In genomic region chr12:9124346-9125031, GRCh38 we compare ENCODE assay signal across 1 cellular context.
TF ChIP-seq lines count a peak whose summit lies in the region.

No MANE protein-coding gene starts in this region.

TF ChIP-seq in GM23338, 12 proteins besides CTCF, POLR2A, EP300 and RAD21 (continued from another document):
- TF ChIP-seq, protein P1, sequence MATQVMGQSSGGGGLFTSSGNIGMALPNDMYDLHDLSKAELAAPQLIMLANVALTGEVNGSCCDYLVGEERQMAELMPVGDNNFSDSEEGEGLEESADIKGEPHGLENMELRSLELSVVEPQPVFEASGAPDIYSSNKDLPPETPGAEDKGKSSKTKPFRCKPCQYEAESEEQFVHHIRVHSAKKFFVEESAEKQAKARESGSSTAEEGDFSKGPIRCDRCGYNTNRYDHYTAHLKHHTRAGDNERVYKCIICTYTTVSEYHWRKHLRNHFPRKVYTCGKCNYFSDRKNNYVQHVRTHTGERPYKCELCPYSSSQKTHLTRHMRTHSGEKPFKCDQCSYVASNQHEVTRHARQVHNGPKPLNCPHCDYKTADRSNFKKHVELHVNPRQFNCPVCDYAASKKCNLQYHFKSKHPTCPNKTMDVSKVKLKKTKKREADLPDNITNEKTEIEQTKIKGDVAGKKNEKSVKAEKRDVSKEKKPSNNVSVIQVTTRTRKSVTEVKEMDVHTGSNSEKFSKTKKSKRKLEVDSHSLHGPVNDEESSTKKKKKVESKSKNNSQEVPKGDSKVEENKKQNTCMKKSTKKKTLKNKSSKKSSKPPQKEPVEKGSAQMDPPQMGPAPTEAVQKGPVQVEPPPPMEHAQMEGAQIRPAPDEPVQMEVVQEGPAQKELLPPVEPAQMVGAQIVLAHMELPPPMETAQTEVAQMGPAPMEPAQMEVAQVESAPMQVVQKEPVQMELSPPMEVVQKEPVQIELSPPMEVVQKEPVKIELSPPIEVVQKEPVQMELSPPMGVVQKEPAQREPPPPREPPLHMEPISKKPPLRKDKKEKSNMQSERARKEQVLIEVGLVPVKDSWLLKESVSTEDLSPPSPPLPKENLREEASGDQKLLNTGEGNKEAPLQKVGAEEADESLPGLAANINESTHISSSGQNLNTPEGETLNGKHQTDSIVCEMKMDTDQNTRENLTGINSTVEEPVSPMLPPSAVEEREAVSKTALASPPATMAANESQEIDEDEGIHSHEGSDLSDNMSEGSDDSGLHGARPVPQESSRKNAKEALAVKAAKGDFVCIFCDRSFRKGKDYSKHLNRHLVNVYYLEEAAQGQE (IDR thresholded peaks at IDR 0.05; ENCODE audit: unreplicated experiment): no peak
- TF ChIP-seq EZH2phosphoT487 (IDR thresholded peaks at IDR 0.05; ENCODE audit: unreplicated experiment) (no peak), ZNF331 (CRISPR knock-in tag; IDR thresholded peaks at IDR 0.05; ENCODE audit: low read depth) (no peak), CREB1 (CRISPR knock-in tag; IDR thresholded peaks at IDR 0.05; ENCODE audit: low read depth) (no peak), POLR2AphosphoS5 (IDR thresholded peaks at IDR 0.05; ENCODE audit: low read depth) (no peak), STAT1 (IDR thresholded peaks at IDR 0.05; ENCODE audit: unreplicated experiment) (no peak), JUNB (IDR thresholded peaks at IDR 0.05; ENCODE audit: unreplicated experiment) (no peak)
